In the genomic region with DNA sequence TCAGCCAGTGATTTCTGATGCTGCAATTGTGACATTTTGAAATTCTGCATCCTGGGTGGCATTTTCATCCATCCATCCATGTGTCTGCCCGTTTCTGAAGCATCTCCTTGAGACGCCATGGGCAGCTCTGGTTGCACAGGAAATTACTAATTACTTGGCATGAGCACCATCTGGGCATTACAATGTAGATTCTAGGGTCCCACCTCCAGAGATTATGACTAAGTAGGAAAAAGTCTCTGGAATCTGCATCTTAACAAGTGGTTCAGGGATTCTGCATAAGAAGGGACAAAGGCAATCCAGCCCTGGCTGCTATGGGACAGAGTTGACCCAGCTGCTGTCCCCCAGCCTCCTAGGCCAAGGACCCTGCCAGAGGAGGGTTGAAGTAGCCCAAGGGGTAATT, we compare ENCODE assay signal across 18 cellular contexts.
DNase-seq lines count a peak whose midpoint lies in the region; ATAC-seq, FAIRE-seq and TF ChIP-seq lines count a peak whose summit lies in the region.
"Had no signal": no experiment of that assay in that cellular context is flagged by ENCODE, and none has a peak within 500 bp of the region (broad histone marks: within the 10 kb centered on the region; RNA-seq: fewer than 3 reads in every experiment).

No MANE protein-coding gene starts in this region.

- no peak overlapping the region for H3K27ac Mint-ChIP-seq in activated CD4-positive, alpha-beta T cell treated with anti-CD3 and anti-CD28 coated beads for 36 hours
- H3K27ac Mint-ChIP-seq: CD4-positive, alpha-beta T cell had no signal

- H3K4me1 Mint-ChIP-seq in activated CD4-positive, alpha-beta T cell treated with anti-CD3 and anti-CD28 coated beads for 36 hours = no peaks in the 10 kb centered on the region

- H2AFZ ChIP-seq in keratinocyte (ENCODE audit: control insufficient read depth, low read length) = no peak overlapping the region

- intact Hi-C loops in activated CD4-positive, alpha-beta T cell treated with anti-CD3 and anti-CD28 coated beads for 36 hours (cut with DNase I, micrococcal nuclease) = no loop called here

- H3K79me2 ChIP-seq in keratinocyte (ENCODE audit: control insufficient read depth, insufficient read depth, low read length) = no peaks in the 10 kb centered on the region

- peaks cover 7% of the 10 kb centered on the region for H3K4me1 ChIP-seq in keratinocyte (ENCODE audit: control insufficient read depth, extremely low read depth, insufficient read depth, low read length)
- H3K4me1 ChIP-seq: tibial nerve had no signal

- peak; percentile 53 for DNase-seq in Daoy (ENCODE audit: low read depth)
- peak; percentile 49 for DNase-seq in MG63
- peak; percentile 82 for DNase-seq in astrocyte of the hippocampus (ENCODE audit: low read depth, low spot score)
- no peak for DNase-seq in keratinocyte (ENCODE audit: low read depth, low spot score)
- DNase-seq in activated CD4-positive, alpha-beta T cell treated with anti-CD3 and anti-CD28 coated beads for 36 hours = no peak
- DNase-seq in HuH-7 (ENCODE audit: low spot score) = no peak
- DNase-seq: activated CD4-positive, alpha-beta T cell treated with anti-CD3 and anti-CD28 coated beads for 4 hours; activated CD8-positive, alpha-beta memory T cell treated with anti-CD3 and anti-CD28 coated beads, Interleukin-2, amount 50 U/mL, for 4 hours; activated gamma-delta T cell; CD4-positive, alpha-beta T cell; left colon; NCI-H2081 treated with DMSO at 0.1 percent for 48 hours; NCI-H510A treated with DMSO at 0.1 percent for 48 hours; retina had no signal

- no peak overlapping the region for H3K4me3 ChIP-seq in MG63
- no peak overlapping the region for H3K4me3 ChIP-seq in keratinocyte (ENCODE audit: control insufficient read depth in 2 of 3, extremely low read depth in 1 of 3, insufficient read depth in 2 of 3, low read depth in 1 of 3, low read length in 3 of 3)
- H3K4me3 ChIP-seq: SJSA1, tibial nerve had no signal

- H3K36me3 ChIP-seq in MG63 (no peaks in the 10 kb centered on the region), keratinocyte (ENCODE audit: control insufficient read depth in 2 of 2, extremely low read depth in 1 of 2, insufficient read depth in 2 of 2, low read length in 2 of 2) (no peaks in the 10 kb centered on the region)
- H3K36me3 ChIP-seq: SJSA1, tibial nerve had no signal

- H3K9ac ChIP-seq in keratinocyte (ENCODE audit: control insufficient read depth, extremely low read depth, insufficient read depth, low read length) = no peak overlapping the region

- H3K9me3 ChIP-seq in MG63 (0 out of 2 replicates have a peak, but pooled peaks cover 2% of the 10 kb centered on the region), keratinocyte (ENCODE audit: control insufficient read depth, low read depth, low read length) (no peaks in the 10 kb centered on the region)
- H3K9me3 ChIP-seq: SJSA1, tibial nerve had no signal

- peak overlapping the region; percentile 17 for H3K4me2 ChIP-seq in keratinocyte (ENCODE audit: control insufficient read depth, extremely low read depth, insufficient read depth, low read depth, low read length)

- no peak overlapping the region for H3K27ac ChIP-seq in keratinocyte (ENCODE audit: control insufficient read depth, insufficient read depth, low read length)
- H3K27ac ChIP-seq: SJSA1, tibial nerve had no signal

- CTCF ChIA-PET in activated CD4-positive, alpha-beta T cell treated with anti-CD3 and anti-CD28 coated beads for 36 hours (lab: Charles Lee) = interaction anchor here (0.6 kb wide), 1 partner anchor 793 kb away, joined by 3 read pairs; no protein-coding TSS in a partner anchor

- dilution Hi-C loops in keratinocyte (cut with MboI; ENCODE audit: extremely low pct_ligation_motif_present, low sequenced_read_pairs) = no loop called here

- no peak for TF ChIP-seq CTCF in keratinocyte (optimal IDR thresholded peaks at IDR 0.05 in 1 of 3, IDR thresholded peaks at IDR 0.05 in 1 of 3, conservative IDR thresholded peaks at IDR 0.05 in 1 of 3; ENCODE audit: extremely low read depth in 1 of 3, insufficient read depth in 2 of 3, low read length in 3 of 3)

- H3K9me3 Mint-ChIP-seq in activated CD4-positive, alpha-beta T cell treated with anti-CD3 and anti-CD28 coated beads for 36 hours (ENCODE audit: low read depth) = no peaks in the 10 kb centered on the region
- H3K9me3 Mint-ChIP-seq: CD4-positive, alpha-beta T cell had no signal

- FAIRE-seq in keratinocyte (lab: Jason Lieb, UNC) = peak; percentile 67

- no peaks in the 10 kb centered on the region for H3K36me3 Mint-ChIP-seq in activated CD4-positive, alpha-beta T cell treated with anti-CD3 and anti-CD28 coated beads for 36 hours (ENCODE audit: low read depth)

- no peaks in the 10 kb centered on the region for H3K9me1 ChIP-seq in keratinocyte (ENCODE audit: control insufficient read depth, extremely low read depth, insufficient read depth, low read length)

- H3K27me3 Mint-ChIP-seq in activated CD4-positive, alpha-beta T cell treated with anti-CD3 and anti-CD28 coated beads for 36 hours = peaks cover 12% of the 10 kb centered on the region

- ATAC-seq in GM21529 (IDR thresholded peaks at IDR 0.05; ENCODE audit: unreplicated experiment) (no peak), HG03354 (IDR thresholded peaks at IDR 0.05; ENCODE audit: poor library complexity, severe bottlenecking, unreplicated experiment) (no peak)
- ATAC-seq in activated CD4-positive, alpha-beta T cell treated with anti-CD3 and anti-CD28 coated beads for 36 hours = no peak
- ATAC-seq: left colon had no signal

- no peaks in the 10 kb centered on the region for H4K20me1 ChIP-seq in keratinocyte (ENCODE audit: control insufficient read depth, extremely low read depth, insufficient read depth, low read length)

- H3K27me3 ChIP-seq in MG63 = peaks cover 5% of the 10 kb centered on the region; the same call in 1 of the 2 replicates
- peaks cover 9% of the 10 kb centered on the region for H3K27me3 ChIP-seq in keratinocyte (ENCODE audit: control insufficient read depth, extremely low read depth, insufficient read depth, low read length)
- H3K27me3 ChIP-seq: tibial nerve had no signal

- POLR2A ChIA-PET in activated CD4-positive, alpha-beta T cell treated with anti-CD3 and anti-CD28 coated beads for 36 hours (lab: Charles Lee) = no interaction called here

- no peak overlapping the region for H3K4me3 Mint-ChIP-seq in activated CD4-positive, alpha-beta T cell treated with anti-CD3 and anti-CD28 coated beads for 36 hours
- H3K4me3 Mint-ChIP-seq: CD4-positive, alpha-beta T cell had no signal

Comparison
In these comparisons a context has a peak if more than half of its experiments do, and no peak if none do; other contexts are left out.
1. DNase-seq: peak in Daoy (single experiment), MG63 (single experiment) and astrocyte of the hippocampus (single experiment); none in keratinocyte (single experiment), activated CD4-positive, alpha-beta T cell treated with anti-CD3 and anti-CD28 coated beads for 36 hours (single experiment) and HuH-7 (single experiment).